ENCODE assay signal across 1 cellular context in genomic region chr11:64146036-64146943, GRCh38.
TF ChIP-seq lines count a peak whose summit lies in the region.

No MANE protein-coding gene starts in this region.

TF ChIP-seq in K562, 482 proteins besides CTCF, POLR2A, EP300 and RAD21 (continued from another document and continues in another):
- TF ChIP-seq MBD2 (IDR thresholded peaks at IDR 0.05; ENCODE audit: borderline replicate concordance, low read depth) = no peak
- TF ChIP-seq BRD4 (IDR thresholded peaks at IDR 0.05) = no peak
- TF ChIP-seq GTF2A2 (tag; IDR thresholded peaks at IDR 0.05) = no peak
- TF ChIP-seq ZNF583 (CRISPR knock-in tag; IDR thresholded peaks at IDR 0.05) = no peak
- no peak for TF ChIP-seq THRAP3 (IDR thresholded peaks at IDR 0.05; ENCODE audit: borderline replicate concordance)
- TF ChIP-seq NR2C2 (CRISPR knock-in tag; IDR thresholded peaks at IDR 0.05) = no peak
- TF ChIP-seq NR2C2 (tag; IDR thresholded peaks at IDR 0.05) = peak; percentile 40; the same call in 1 of the 2 replicates
- no peak for TF ChIP-seq NFE2 (IDR thresholded peaks at IDR 0.05; ENCODE audit: low read depth)
- TF ChIP-seq ZNF224 (CRISPR knock-in tag; IDR thresholded peaks at IDR 0.05) = no peak
- no peak for TF ChIP-seq FOXA3 (CRISPR knock-in tag; conservative IDR thresholded peaks at IDR 0.05 in 1 of 2, IDR thresholded peaks at IDR 0.05 in 1 of 2)
- TF ChIP-seq, protein P1, sequence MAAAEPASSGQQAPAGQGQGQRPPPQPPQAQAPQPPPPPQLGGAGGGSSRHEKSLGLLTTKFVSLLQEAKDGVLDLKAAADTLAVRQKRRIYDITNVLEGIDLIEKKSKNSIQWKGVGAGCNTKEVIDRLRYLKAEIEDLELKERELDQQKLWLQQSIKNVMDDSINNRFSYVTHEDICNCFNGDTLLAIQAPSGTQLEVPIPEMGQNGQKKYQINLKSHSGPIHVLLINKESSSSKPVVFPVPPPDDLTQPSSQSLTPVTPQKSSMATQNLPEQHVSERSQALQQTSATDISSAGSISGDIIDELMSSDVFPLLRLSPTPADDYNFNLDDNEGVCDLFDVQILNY (CRISPR knock-in tag; IDR thresholded peaks at IDR 0.05) = no peak
- TF ChIP-seq ZNF316 (IDR thresholded peaks at IDR 0.05) = no peak
- TF ChIP-seq SLC30A9 (CRISPR knock-in tag; IDR thresholded peaks at IDR 0.05) = no peak
- TF ChIP-seq, protein P2, sequence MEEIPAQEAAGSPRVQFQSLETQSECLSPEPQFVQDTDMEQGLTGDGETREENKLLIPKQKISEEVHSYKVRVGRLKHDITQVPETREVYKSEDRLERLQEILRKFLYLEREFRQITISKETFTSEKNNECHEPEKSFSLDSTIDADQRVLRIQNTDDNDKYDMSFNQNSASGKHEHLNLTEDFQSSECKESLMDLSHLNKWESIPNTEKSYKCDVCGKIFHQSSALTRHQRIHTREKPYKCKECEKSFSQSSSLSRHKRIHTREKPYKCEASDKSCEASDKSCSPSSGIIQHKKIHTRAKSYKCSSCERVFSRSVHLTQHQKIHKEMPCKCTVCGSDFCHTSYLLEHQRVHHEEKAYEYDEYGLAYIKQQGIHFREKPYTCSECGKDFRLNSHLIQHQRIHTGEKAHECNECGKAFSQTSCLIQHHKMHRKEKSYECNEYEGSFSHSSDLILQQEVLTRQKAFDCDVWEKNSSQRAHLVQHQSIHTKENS (CRISPR knock-in tag; IDR thresholded peaks at IDR 0.05) = no peak
- TF ChIP-seq KDM5B (IDR thresholded peaks at IDR 0.05; ENCODE audit: insufficient replicate concordance, low read depth, low read length) = no peak
- no peak for TF ChIP-seq HMGXB4 (CRISPR knock-in tag; IDR thresholded peaks at IDR 0.05)
- no peak for TF ChIP-seq CHD1 (IDR thresholded peaks at IDR 0.05; ENCODE audit: low read length)
- TF ChIP-seq TRIM25 (IDR thresholded peaks at IDR 0.05; ENCODE audit: borderline replicate concordance) = peak; percentile 25; the same call in 1 of the 2 replicates
- TF ChIP-seq, protein P3, sequence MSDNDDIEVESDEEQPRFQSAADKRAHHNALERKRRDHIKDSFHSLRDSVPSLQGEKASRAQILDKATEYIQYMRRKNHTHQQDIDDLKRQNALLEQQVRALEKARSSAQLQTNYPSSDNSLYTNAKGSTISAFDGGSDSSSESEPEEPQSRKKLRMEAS (CRISPR knock-in tag; IDR thresholded peaks at IDR 0.05) = 0 out of 2 replicates have a peak, but pooled peaks have one; percentile 28
- TF ChIP-seq, protein P4, sequence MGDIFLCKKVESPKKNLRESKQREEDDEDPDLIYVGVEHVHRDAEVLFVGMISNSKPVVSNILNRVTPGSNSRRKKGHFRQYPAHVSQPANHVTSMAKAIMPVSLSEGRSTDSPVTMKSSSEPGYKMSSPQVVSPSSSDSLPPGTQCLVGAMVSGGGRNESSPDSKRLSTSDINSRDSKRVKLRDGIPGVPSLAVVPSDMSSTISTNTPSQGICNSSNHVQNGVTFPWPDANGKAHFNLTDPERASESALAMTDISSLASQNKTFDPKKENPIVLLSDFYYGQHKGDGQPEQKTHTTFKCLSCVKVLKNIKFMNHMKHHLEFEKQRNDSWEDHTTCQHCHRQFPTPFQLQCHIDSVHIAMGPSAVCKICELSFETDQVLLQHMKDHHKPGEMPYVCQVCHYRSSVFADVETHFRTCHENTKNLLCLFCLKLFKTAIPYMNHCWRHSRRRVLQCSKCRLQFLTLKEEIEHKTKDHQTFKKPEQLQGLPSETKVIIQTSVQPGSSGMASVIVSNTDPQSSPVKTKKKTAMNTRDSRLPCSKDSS (IDR thresholded peaks at IDR 0.05; ENCODE audit: low read depth, partially characterized antibody) = peak; percentile 23
- TF ChIP-seq ZNF23 (CRISPR knock-in tag; IDR thresholded peaks at IDR 0.05) = no peak
- TF ChIP-seq, protein P5, sequence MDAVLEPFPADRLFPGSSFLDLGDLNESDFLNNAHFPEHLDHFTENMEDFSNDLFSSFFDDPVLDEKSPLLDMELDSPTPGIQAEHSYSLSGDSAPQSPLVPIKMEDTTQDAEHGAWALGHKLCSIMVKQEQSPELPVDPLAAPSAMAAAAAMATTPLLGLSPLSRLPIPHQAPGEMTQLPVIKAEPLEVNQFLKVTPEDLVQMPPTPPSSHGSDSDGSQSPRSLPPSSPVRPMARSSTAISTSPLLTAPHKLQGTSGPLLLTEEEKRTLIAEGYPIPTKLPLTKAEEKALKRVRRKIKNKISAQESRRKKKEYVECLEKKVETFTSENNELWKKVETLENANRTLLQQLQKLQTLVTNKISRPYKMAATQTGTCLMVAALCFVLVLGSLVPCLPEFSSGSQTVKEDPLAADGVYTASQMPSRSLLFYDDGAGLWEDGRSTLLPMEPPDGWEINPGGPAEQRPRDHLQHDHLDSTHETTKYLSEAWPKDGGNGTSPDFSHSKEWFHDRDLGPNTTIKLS (IDR thresholded peaks at IDR 0.05; ENCODE audit: borderline replicate concordance, low read depth) = no peak
- no peak for TF ChIP-seq ZNF212 (CRISPR knock-in tag; IDR thresholded peaks at IDR 0.05)
- no peak for TF ChIP-seq ZNF121 (CRISPR knock-in tag; conservative IDR thresholded peaks at IDR 0.05)
- no peak for TF ChIP-seq HDAC2 (IDR thresholded peaks at IDR 0.05)
- TF ChIP-seq, protein P6, sequence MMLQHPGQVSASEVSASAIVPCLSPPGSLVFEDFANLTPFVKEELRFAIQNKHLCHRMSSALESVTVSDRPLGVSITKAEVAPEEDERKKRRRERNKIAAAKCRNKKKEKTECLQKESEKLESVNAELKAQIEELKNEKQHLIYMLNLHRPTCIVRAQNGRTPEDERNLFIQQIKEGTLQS (IDR thresholded peaks at IDR 0.05) = no peak
- TF ChIP-seq, protein P6 (CRISPR knock-in tag; conservative IDR thresholded peaks at IDR 0.05) = no peak
- no peak for TF ChIP-seq PCBP2 (IDR thresholded peaks at IDR 0.05; ENCODE audit: low read depth, low read length, poor library complexity, severe bottlenecking)
- peak; percentile 64 for TF ChIP-seq JUND (IDR thresholded peaks at IDR 0.05; ENCODE audit: borderline replicate concordance, low read depth, low read length)
- TF ChIP-seq JUND (tag; IDR thresholded peaks at IDR 0.05; ENCODE audit: borderline replicate concordance, low read depth, low read length) = peak; percentile 55; the same call in 1 of the 3 replicates
- TF ChIP-seq, protein P7, sequence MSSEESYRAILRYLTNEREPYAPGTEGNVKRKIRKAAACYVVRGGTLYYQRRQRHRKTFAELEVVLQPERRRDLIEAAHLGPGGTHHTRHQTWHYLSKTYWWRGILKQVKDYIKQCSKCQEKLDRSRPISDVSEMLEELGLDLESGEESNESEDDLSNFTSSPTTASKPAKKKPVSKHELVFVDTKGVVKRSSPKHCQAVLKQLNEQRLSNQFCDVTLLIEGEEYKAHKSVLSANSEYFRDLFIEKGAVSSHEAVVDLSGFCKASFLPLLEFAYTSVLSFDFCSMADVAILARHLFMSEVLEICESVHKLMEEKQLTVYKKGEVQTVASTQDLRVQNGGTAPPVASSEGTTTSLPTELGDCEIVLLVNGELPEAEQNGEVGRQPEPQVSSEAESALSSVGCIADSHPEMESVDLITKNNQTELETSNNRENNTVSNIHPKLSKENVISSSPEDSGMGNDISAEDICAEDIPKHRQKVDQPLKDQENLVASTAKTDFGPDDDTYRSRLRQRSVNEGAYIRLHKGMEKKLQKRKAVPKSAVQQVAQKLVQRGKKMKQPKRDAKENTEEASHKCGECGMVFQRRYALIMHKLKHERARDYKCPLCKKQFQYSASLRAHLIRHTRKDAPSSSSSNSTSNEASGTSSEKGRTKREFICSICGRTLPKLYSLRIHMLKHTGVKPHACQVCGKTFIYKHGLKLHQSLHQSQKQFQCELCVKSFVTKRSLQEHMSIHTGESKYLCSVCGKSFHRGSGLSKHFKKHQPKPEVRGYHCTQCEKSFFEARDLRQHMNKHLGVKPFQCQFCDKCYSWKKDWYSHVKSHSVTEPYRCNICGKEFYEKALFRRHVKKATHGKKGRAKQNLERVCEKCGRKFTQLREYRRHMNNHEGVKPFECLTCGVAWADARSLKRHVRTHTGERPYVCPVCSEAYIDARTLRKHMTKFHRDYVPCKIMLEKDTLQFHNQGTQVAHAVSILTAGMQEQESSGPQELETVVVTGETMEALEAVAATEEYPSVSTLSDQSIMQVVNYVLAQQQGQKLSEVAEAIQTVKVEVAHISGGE (CRISPR knock-in tag; IDR thresholded peaks at IDR 0.05) = no peak
- no peak for TF ChIP-seq NCOA1 (IDR thresholded peaks at IDR 0.05; ENCODE audit: low read depth)
- TF ChIP-seq NFIC (IDR thresholded peaks at IDR 0.05) = no peak
- 0 out of 2 replicates have a peak, but pooled peaks have one; percentile 17 for TF ChIP-seq CREB1 (IDR thresholded peaks at IDR 0.05)
- 0 out of 2 replicates have a peak, but pooled peaks have one; percentile 38 for TF ChIP-seq CREB1 (CRISPR knock-in tag; IDR thresholded peaks at IDR 0.05)
- TF ChIP-seq CBX3 (IDR thresholded peaks at IDR 0.05; ENCODE audit: borderline replicate concordance in 1 of 2, low read length in 2 of 2) = 0 out of 3 replicates have a peak, but pooled peaks of 1 of the 2 experiments have one; percentile 18
- no peak for TF ChIP-seq SIRT6 (IDR thresholded peaks at IDR 0.05; ENCODE audit: low read depth, low read length)
- no peak for TF ChIP-seq SNIP1 (IDR thresholded peaks at IDR 0.05; ENCODE audit: low read depth)
- TF ChIP-seq ERF (CRISPR knock-in tag; IDR thresholded peaks at IDR 0.05) = no peak
- TF ChIP-seq TBP (optimal IDR thresholded peaks at IDR 0.05; ENCODE audit: low read depth, low read length) = no peak
- no peak for TF ChIP-seq BMI1 (IDR thresholded peaks at IDR 0.05; ENCODE audit: low read length)
- TF ChIP-seq TBL1XR1 (IDR thresholded peaks at IDR 0.05; ENCODE audit: low read length in 2 of 2) = no peak
- 0 out of 2 replicates have a peak, but pooled peaks have one; percentile 22 for TF ChIP-seq DNMT1 (IDR thresholded peaks at IDR 0.05)
- TF ChIP-seq ZBTB7A (IDR thresholded peaks at IDR 0.05; ENCODE audit: borderline replicate concordance, control insufficient read depth, low read depth, low read length) = 0 out of 2 replicates have a peak, but pooled peaks have one; percentile 46
- TF ChIP-seq, protein P8, sequence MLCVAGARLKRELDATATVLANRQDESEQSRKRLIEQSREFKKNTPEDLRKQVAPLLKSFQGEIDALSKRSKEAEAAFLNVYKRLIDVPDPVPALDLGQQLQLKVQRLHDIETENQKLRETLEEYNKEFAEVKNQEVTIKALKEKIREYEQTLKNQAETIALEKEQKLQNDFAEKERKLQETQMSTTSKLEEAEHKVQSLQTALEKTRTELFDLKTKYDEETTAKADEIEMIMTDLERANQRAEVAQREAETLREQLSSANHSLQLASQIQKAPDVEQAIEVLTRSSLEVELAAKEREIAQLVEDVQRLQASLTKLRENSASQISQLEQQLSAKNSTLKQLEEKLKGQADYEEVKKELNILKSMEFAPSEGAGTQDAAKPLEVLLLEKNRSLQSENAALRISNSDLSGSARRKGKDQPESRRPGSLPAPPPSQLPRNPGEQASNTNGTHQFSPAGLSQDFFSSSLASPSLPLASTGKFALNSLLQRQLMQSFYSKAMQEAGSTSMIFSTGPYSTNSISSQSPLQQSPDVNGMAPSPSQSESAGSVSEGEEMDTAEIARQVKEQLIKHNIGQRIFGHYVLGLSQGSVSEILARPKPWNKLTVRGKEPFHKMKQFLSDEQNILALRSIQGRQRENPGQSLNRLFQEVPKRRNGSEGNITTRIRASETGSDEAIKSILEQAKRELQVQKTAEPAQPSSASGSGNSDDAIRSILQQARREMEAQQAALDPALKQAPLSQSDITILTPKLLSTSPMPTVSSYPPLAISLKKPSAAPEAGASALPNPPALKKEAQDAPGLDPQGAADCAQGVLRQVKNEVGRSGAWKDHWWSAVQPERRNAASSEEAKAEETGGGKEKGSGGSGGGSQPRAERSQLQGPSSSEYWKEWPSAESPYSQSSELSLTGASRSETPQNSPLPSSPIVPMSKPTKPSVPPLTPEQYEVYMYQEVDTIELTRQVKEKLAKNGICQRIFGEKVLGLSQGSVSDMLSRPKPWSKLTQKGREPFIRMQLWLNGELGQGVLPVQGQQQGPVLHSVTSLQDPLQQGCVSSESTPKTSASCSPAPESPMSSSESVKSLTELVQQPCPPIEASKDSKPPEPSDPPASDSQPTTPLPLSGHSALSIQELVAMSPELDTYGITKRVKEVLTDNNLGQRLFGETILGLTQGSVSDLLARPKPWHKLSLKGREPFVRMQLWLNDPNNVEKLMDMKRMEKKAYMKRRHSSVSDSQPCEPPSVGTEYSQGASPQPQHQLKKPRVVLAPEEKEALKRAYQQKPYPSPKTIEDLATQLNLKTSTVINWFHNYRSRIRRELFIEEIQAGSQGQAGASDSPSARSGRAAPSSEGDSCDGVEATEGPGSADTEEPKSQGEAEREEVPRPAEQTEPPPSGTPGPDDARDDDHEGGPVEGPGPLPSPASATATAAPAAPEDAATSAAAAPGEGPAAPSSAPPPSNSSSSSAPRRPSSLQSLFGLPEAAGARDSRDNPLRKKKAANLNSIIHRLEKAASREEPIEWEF (CRISPR knock-in tag; IDR thresholded peaks at IDR 0.05) = no peak
- TF ChIP-seq MYBL2 (IDR thresholded peaks at IDR 0.05; ENCODE audit: low read depth) = no peak
- TF ChIP-seq MYBL2 (CRISPR knock-in tag; IDR thresholded peaks at IDR 0.05; ENCODE audit: borderline replicate concordance) = no peak
